In genomic region chr2:14480120-14480519, GRCh38 we compare ENCODE assay signal across 34 cellular contexts.
"Had no signal": no experiment of that assay in that cellular context is flagged by ENCODE, and none has a peak within 500 bp of the region (broad histone marks: within the 10 kb centered on the region; RNA-seq: fewer than 3 reads in every experiment).

No MANE protein-coding gene starts in this region.

- H3K4me3 ChIP-seq: MG63 had no signal

- H3K27me3 ChIP-seq: MG63 had no signal

- H3K27ac ChIP-seq: KMS-11 had no signal

- H3K36me3 ChIP-seq: MG63 had no signal

- DNase-seq: Karpas-422, Kasumi-1, KG1, MG63, MM.1S, MV-4-11, NCI-H1048, NCI-H1092, NCI-H1092 treated with DMSO at 0.1 percent for 48 hours, NCI-H1105, NCI-H1105 treated with DMSO at 0.1 percent for 48 hours, NCI-H1417 treated with DMSO at 0.1 percent for 48 hours, NCI-H1436, NCI-H1436 treated with DMSO at 0.1 percent for 48 hours, NCI-H146, NCI-H1694, NCI-H1694 treated with DMSO at 0.1 percent for 48 hours, NCI-H187, NCI-H187 treated with DMSO at 0.1 percent for 48 hours, NCI-H1930, NCI-H2029, NCI-H2029 treated with DMSO at 0.1 percent for 48 hours, NCI-H2081, NCI-H2081 treated with DMSO at 0.1 percent for 48 hours, NCI-H2107, NCI-H2171, NCI-H2171 treated with DMSO at 0.1 percent for 48 hours, NCI-H2227 treated with DMSO at 0.1 percent for 48 hours, NCI-H226, NCI-H345, NCI-H446, NCI-H446 treated with DMSO at 0.1 percent for 48 hours, NCI-H510A had no signal

- H3K9me3 ChIP-seq: MG63 had no signal
